ENCODE assay signal across 1 cellular context in genomic region chr7:107596881-107597581, GRCh38.
A peak's percentile ranks its signal among the peaks of the same experiment; 100 is the strongest.
TF ChIP-seq lines count a peak whose summit lies in the region.

No MANE protein-coding gene starts in this region.

TF ChIP-seq in HEK293, 187 proteins besides CTCF, POLR2A, EP300 and RAD21 (continued from another document and continues in another):
- TF ChIP-seq ZBTB26 (tag by site-specific recombination; optimal IDR thresholded peaks at IDR 0.05), result no peak
- no peak for TF ChIP-seq ZNF10 (tag by site-specific recombination; IDR thresholded peaks at IDR 0.05)
- TF ChIP-seq HOXC10 (CRISPR knock-in tag; IDR thresholded peaks at IDR 0.05), result no peak
- no peak for TF ChIP-seq WT1 (tag by site-specific recombination; IDR thresholded peaks at IDR 0.05)
- TF ChIP-seq KLF10 (tag by site-specific recombination; IDR thresholded peaks at IDR 0.05), result peak; percentile 50; the same call in 1 of the 2 replicates
- TF ChIP-seq ZNF48 (tag by site-specific recombination; IDR thresholded peaks at IDR 0.05), result no peak
- no peak for TF ChIP-seq ZNF133 (tag by site-specific recombination; IDR thresholded peaks at IDR 0.05)
- no peak for TF ChIP-seq ZNF544 (tag by site-specific recombination; IDR thresholded peaks at IDR 0.05)
- no peak for TF ChIP-seq GLI4 (tag by site-specific recombination; IDR thresholded peaks at IDR 0.05)
- no peak for TF ChIP-seq ZNF362 (tag by site-specific recombination; IDR thresholded peaks at IDR 0.05)
- peak; percentile 77 for TF ChIP-seq ZXDB (tag by site-specific recombination; IDR thresholded peaks at IDR 0.05)
- TF ChIP-seq PRDM6 (tag by site-specific recombination; IDR thresholded peaks at IDR 0.05), result peak; percentile 91
- no peak for TF ChIP-seq YY2 (tag by site-specific recombination; IDR thresholded peaks at IDR 0.05)
- TF ChIP-seq ZNF785 (tag by site-specific recombination; IDR thresholded peaks at IDR 0.05), result no peak
- TF ChIP-seq ZNF138 (tag by site-specific recombination; IDR thresholded peaks at IDR 0.05; ENCODE audit: borderline replicate concordance), result no peak
- no peak for TF ChIP-seq ZNF76 (tag by site-specific recombination; IDR thresholded peaks at IDR 0.05; ENCODE audit: borderline replicate concordance, low read depth)
- TF ChIP-seq MEIS1 (CRISPR knock-in tag; IDR thresholded peaks at IDR 0.05; ENCODE audit: borderline replicate concordance), result no peak
- no peak for TF ChIP-seq ZNF157 (tag by site-specific recombination; IDR thresholded peaks at IDR 0.05)
- no peak for TF ChIP-seq ZSCAN18 (tag by site-specific recombination; IDR thresholded peaks at IDR 0.05)
- no peak for TF ChIP-seq ZNF501 (tag by site-specific recombination; IDR thresholded peaks at IDR 0.05)
- no peak for TF ChIP-seq ZNF23 (tag by site-specific recombination; IDR thresholded peaks at IDR 0.05; ENCODE audit: borderline replicate concordance)
- no peak for TF ChIP-seq ZNF704 (tag by site-specific recombination; IDR thresholded peaks at IDR 0.05)
- TF ChIP-seq ZNF701 (tag by site-specific recombination; IDR thresholded peaks at IDR 0.05), result no peak
- TF ChIP-seq ZFHX2 (tag by site-specific recombination; conservative IDR thresholded peaks at IDR 0.05), result no peak
- no peak for TF ChIP-seq ZSCAN16 (tag by site-specific recombination; IDR thresholded peaks at IDR 0.05)
- TF ChIP-seq SCRT2 (tag by site-specific recombination; IDR thresholded peaks at IDR 0.05), result no peak
- TF ChIP-seq ZNF664 (tag by site-specific recombination; IDR thresholded peaks at IDR 0.05), result no peak
- no peak for TF ChIP-seq ZNF645 (tag by site-specific recombination; IDR thresholded peaks at IDR 0.05)
- TF ChIP-seq ZNF560 (tag by site-specific recombination; IDR thresholded peaks at IDR 0.05; ENCODE audit: borderline replicate concordance), result no peak
- no peak for TF ChIP-seq ZNF266 (tag by site-specific recombination; IDR thresholded peaks at IDR 0.05; ENCODE audit: low read depth)
- peak; percentile 85 for TF ChIP-seq ZNF366 (tag by site-specific recombination; conservative IDR thresholded peaks at IDR 0.05)
- no peak for TF ChIP-seq EGR2 (tag by site-specific recombination; IDR thresholded peaks at IDR 0.05; ENCODE audit: low read depth)
- no peak for TF ChIP-seq ZNF792 (tag by site-specific recombination; IDR thresholded peaks at IDR 0.05)
- no peak for TF ChIP-seq ZBTB48 (tag by site-specific recombination; IDR thresholded peaks at IDR 0.05)
- TF ChIP-seq FEZF1 (tag by site-specific recombination; IDR thresholded peaks at IDR 0.05), result peak; percentile 98
- TF ChIP-seq ZNF311 (tag by site-specific recombination; IDR thresholded peaks at IDR 0.05; ENCODE audit: borderline replicate concordance), result no peak
- TF ChIP-seq GLIS1 (tag by site-specific recombination; IDR thresholded peaks at IDR 0.05), result peak; percentile 24; the same call in 1 of the 2 replicates
- TF ChIP-seq KLF17 (tag by site-specific recombination; IDR thresholded peaks at IDR 0.05), result no peak
- TF ChIP-seq ZFP3 (tag by site-specific recombination; IDR thresholded peaks at IDR 0.05; ENCODE audit: low read depth), result no peak
- no peak for TF ChIP-seq ZBTB20 (tag by site-specific recombination; IDR thresholded peaks at IDR 0.05)
- TF ChIP-seq KLF7 (tag by site-specific recombination; IDR thresholded peaks at IDR 0.05; ENCODE audit: borderline replicate concordance), result no peak
- TF ChIP-seq ZNF169 (tag by site-specific recombination; IDR thresholded peaks at IDR 0.05), result no peak
- TF ChIP-seq SP2 (tag by site-specific recombination; IDR thresholded peaks at IDR 0.05), result peak; percentile 39
- no peak for TF ChIP-seq KLF1 (tag by site-specific recombination; IDR thresholded peaks at IDR 0.05)
- TF ChIP-seq REST (tag by site-specific recombination; IDR thresholded peaks at IDR 0.05), result no peak
- no peak for TF ChIP-seq TSHZ1 (tag by site-specific recombination; IDR thresholded peaks at IDR 0.05; ENCODE audit: borderline replicate concordance)
- TF ChIP-seq ZNF223 (tag by site-specific recombination; IDR thresholded peaks at IDR 0.05), result no peak
- TF ChIP-seq ZNF292 (tag by site-specific recombination; IDR thresholded peaks at IDR 0.05; ENCODE audit: borderline replicate concordance, low read depth), result no peak
- TF ChIP-seq ZNF626 (tag by site-specific recombination; IDR thresholded peaks at IDR 0.05), result no peak
- peak; percentile 88 for TF ChIP-seq IKZF3 (tag by site-specific recombination; IDR thresholded peaks at IDR 0.05)
- TF ChIP-seq ZNF174 (tag by site-specific recombination; IDR thresholded peaks at IDR 0.05), result no peak
- TF ChIP-seq ZNF639 (tag by site-specific recombination; IDR thresholded peaks at IDR 0.05), result no peak
- TF ChIP-seq ZNF391 (tag by site-specific recombination; IDR thresholded peaks at IDR 0.05; ENCODE audit: borderline replicate concordance, low read depth), result no peak; the same call in 1 of the 2 replicates
- 0 out of 2 replicates have a peak, but pooled peaks have one; percentile 20 for TF ChIP-seq BCL11A (tag by site-specific recombination; IDR thresholded peaks at IDR 0.05; ENCODE audit: low read depth)
